In the genomic region with DNA sequence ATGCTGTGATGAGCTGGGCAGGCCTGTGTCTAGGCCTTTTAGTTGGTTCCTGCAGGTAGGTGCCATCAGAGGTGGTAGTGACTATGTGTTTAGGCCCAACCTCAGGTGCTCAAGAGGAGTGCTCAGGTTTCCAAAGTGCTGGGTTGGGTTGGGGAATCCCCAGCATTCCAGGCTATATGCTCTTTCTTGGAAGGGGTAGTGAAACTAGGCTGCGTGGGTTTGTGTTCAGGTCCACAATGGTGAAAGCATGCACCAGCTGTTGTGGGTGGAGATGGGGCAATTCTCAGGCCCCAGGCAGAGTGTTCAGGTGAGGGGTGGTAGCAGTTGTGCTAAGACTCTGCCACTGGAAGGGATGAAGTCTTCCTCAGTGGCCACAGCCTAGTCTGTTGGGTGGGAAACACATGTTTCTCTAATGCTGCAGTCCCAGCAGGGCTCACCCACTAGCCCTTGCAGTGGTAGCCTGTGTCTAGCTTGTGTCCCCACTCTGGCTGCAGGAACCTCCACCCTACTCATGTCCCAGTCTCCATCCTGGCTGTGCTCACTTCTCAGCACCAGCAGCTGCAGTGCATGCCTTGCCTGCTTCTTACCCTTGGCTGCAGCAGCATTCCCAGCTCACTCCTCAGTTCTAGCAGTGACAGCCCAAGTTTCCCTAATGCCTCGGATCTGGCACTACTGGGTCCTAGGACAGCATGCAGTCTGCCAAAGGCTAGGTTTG, we compare ENCODE assay signal across 29 cellular contexts.
DNase-seq lines count a peak whose midpoint lies in the region; ATAC-seq and TF ChIP-seq lines count a peak whose summit lies in the region.
"Had no signal": no experiment of that assay in that cellular context is flagged by ENCODE, and none has a peak within 500 bp of the region (broad histone marks: within the 10 kb centered on the region; RNA-seq: fewer than 3 reads in every experiment).

No MANE protein-coding gene starts in this region.

- H3K4me3 ChIP-seq in epithelial cell of esophagus (ENCODE audit: low read length) (no peak overlapping the region), stomach (no peak overlapping the region)
- H3K4me3 ChIP-seq: PC-9, psoas muscle, tibial nerve had no signal

- H3K4me1 Mint-ChIP-seq in stimulated activated naive B cell treated with anti-CD40 and anti-IgM and Interleukin-4, amounts not matched to agents 10 μg/mL and 1 μg/mL and 100 μg/mL, for 72 hours: peaks cover 0 to 6% of the 10 kb centered on the region in 2 donors
- H3K4me1 Mint-ChIP-seq: naive thymus-derived CD8-positive, alpha-beta T cell had no signal

- no peaks in the 10 kb centered on the region for H3K36me3 ChIP-seq in stomach
- H3K36me3 ChIP-seq: tibial nerve had no signal

- peak; percentile 2 for DNase-seq in epithelial cell of esophagus (ENCODE audit: low read depth)
- no peak for DNase-seq in stimulated activated naive B cell treated with anti-CD40 and anti-IgM and Interleukin-4, amounts not matched to agents 10 μg/mL and 1 μg/mL and 100 μg/mL, for 72 hours
- DNase-seq in stomach: no peak
- DNase-seq in NCI-H128 (lab: John Stamatoyannopoulos, UW; ENCODE audit: unreplicated experiment): no peak
- DNase-seq: activated CD4-positive, alpha-beta T cell treated with anti-CD3 and anti-CD28 coated beads for 48 hours; activated gamma-delta T cell; activated T-cell treated with anti-CD3 and anti-CD28 coated beads, Interleukin-2, amount 50 U/mL, for 24 hours; central memory CD4-positive, alpha-beta T cell; dermis blood vessel endothelial cell; DMS79 treated with DMSO at 0.1 percent for 48 hours; left ventricle myocardium superior; midbrain; naive thymus-derived CD8-positive, alpha-beta T cell; NCI-H1694 treated with DMSO at 0.1 percent for 48 hours; NCI-H2171 treated with DMSO at 0.1 percent for 48 hours; NCI-H524; NK-92 treated with Interleukin-12 subunit alpha and Interleukin-12 subunit beta, amount 100 ng/mL, for 24 hours; occipital lobe; PC-9; SHP77 had no signal

- no peaks in the 10 kb centered on the region for H3K27me3 ChIP-seq in stomach
- H3K27me3 ChIP-seq: tibial nerve had no signal

- no peaks in the 10 kb centered on the region for H3K4me1 ChIP-seq in stomach
- H3K4me1 ChIP-seq: psoas muscle, tibial nerve had no signal

- no peaks in the 10 kb centered on the region for H3K36me3 Mint-ChIP-seq in stimulated activated naive B cell treated with anti-CD40 and anti-IgM and Interleukin-4, amounts not matched to agents 10 μg/mL and 1 μg/mL and 100 μg/mL, for 72 hours
- H3K36me3 Mint-ChIP-seq: naive thymus-derived CD8-positive, alpha-beta T cell had no signal

- no peak overlapping the region for H3K27ac Mint-ChIP-seq in stimulated activated naive B cell treated with anti-CD40 and anti-IgM and Interleukin-4, amounts not matched to agents 10 μg/mL and 1 μg/mL and 100 μg/mL, for 72 hours
- H3K27ac Mint-ChIP-seq: activated T-cell treated with anti-CD3 and anti-CD28 coated beads, Interleukin-2, amount 50 U/mL, for 24 hours had no signal

- peaks cover 0 to 3% of the 10 kb centered on the region in 2 donors for H3K9me3 Mint-ChIP-seq in stimulated activated naive B cell treated with anti-CD40 and anti-IgM and Interleukin-4, amounts not matched to agents 10 μg/mL and 1 μg/mL and 100 μg/mL, for 72 hours
- H3K9me3 Mint-ChIP-seq: activated T-cell treated with anti-CD3 and anti-CD28 coated beads, Interleukin-2, amount 50 U/mL, for 24 hours had no signal

- no peak for TF ChIP-seq POLR2A in stomach (IDR thresholded peaks at IDR 0.05)

- TF ChIP-seq CTCF in epithelial cell of esophagus (IDR thresholded peaks at IDR 0.05; ENCODE audit: insufficient read depth, low read depth, low read length, missing control alignments) (no peak), stomach (IDR thresholded peaks at IDR 0.05) (no peak)

- no peak overlapping the region for H3K27ac ChIP-seq in stomach
- H3K27ac ChIP-seq: C4-2B, HL-60, KMS-11, PC-9, psoas muscle, tibial nerve, VCaP had no signal

- peak; percentile 65 for ATAC-seq in GM21360 (IDR thresholded peaks at IDR 0.05; ENCODE audit: unreplicated experiment)
- ATAC-seq in HG03039 (IDR thresholded peaks at IDR 0.05; ENCODE audit: unreplicated experiment): peak; percentile 61
- ATAC-seq in stimulated activated naive B cell treated with anti-CD40 and anti-IgM and Interleukin-4, amounts not matched to agents 10 μg/mL and 1 μg/mL and 100 μg/mL, for 72 hours (replicated peaks): peak; percentile 31 to 46
- ATAC-seq in GM18870 (IDR thresholded peaks at IDR 0.05; ENCODE audit: unreplicated experiment): no peak
- ATAC-seq: left ventricle myocardium superior; naive thymus-derived CD8-positive, alpha-beta T cell; psoas muscle had no signal

- 78 to 92% (median 83%) methylated on average over 2 of the region's 2 CpGs for WGBS in stomach, 5 donors

- H3K4me3 Mint-ChIP-seq in stimulated activated naive B cell treated with anti-CD40 and anti-IgM and Interleukin-4, amounts not matched to agents 10 μg/mL and 1 μg/mL and 100 μg/mL, for 72 hours: no peak overlapping the region
- H3K4me3 Mint-ChIP-seq: activated T-cell treated with anti-CD3 and anti-CD28 coated beads, Interleukin-2, amount 50 U/mL, for 24 hours; naive thymus-derived CD8-positive, alpha-beta T cell had no signal

- intact Hi-C loops in stomach (cut with DNase I; ENCODE audit: low total_unique reads): no loop called here

- peaks cover 13 to 26% of the 10 kb centered on the region in 2 donors for H3K27me3 Mint-ChIP-seq in stimulated activated naive B cell treated with anti-CD40 and anti-IgM and Interleukin-4, amounts not matched to agents 10 μg/mL and 1 μg/mL and 100 μg/mL, for 72 hours

- peaks cover 0 to 8% (median 0%) of the 10 kb centered on the region in 4 donors for H3K9me3 ChIP-seq in stomach
- H3K9me3 ChIP-seq: psoas muscle, tibial nerve had no signal

- no peak for TF ChIP-seq EP300 in stomach (IDR thresholded peaks at IDR 0.05)
